16 cellular contexts compared by ENCODE assay signal in the genomic region with DNA sequence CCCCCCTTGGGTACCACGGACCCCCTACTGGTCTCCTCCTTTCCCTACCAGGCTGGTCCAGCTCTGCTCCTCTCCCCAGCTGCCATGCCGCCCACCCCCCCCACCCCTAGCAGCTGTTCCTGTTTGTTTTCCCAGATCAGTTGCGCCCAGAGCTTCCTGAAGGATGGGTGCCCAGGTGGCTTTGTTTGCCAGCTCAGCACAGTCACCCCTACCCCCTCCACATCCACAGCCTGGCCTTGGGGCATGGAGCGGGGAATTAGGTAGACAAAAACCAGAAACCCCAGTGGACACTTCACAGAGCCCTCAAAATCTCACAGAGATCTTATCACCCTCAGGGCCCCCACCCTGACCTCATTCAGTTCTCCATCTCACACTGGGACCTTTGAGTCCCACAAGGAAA. TPM values are rescaled to one million over a fixed set of nuclear protein-coding genes. Genes with fewer than 3 reads are reported as not detected.
DNase-seq lines count a peak whose midpoint lies in the region; ATAC-seq and TF ChIP-seq lines count a peak whose summit lies in the region.
"Had no signal": no experiment of that assay in that cellular context is flagged by ENCODE, and none has a peak within 500 bp of the region (broad histone marks: within the 10 kb centered on the region; RNA-seq: fewer than 3 reads in every experiment).

No MANE protein-coding gene starts in this region.

- CTCF ChIA-PET in Caco-2 (lab: Charles Lee): interaction anchor here (1.1 to 1.2 kb wide), 2 partner anchors 8 to 158 kb away, joined by 3 to 4 read pairs; no protein-coding TSS in a partner anchor

- DNase-seq in Caco-2: no peak
- DNase-seq in NCI-H146 (lab: John Stamatoyannopoulos, UW): peak; percentile 83
- peak; percentile 92 for DNase-seq in NCI-H69 (lab: John Stamatoyannopoulos, UW)
- DNase-seq in left lobe of liver (ENCODE audit: low spot score): no peak
- no peak for DNase-seq in Kasumi-1 (lab: John Stamatoyannopoulos, UW)
- no peak for DNase-seq in activated CD4-positive, CD25-positive, alpha-beta regulatory T cell treated with anti-CD3 and anti-CD28 coated beads, Interleukin-2, amount 50 U/mL, for 72 hours
- no peak for DNase-seq in chondrocyte (ENCODE audit: low spot score)
- no peak for DNase-seq in NK-92 (lab: John Stamatoyannopoulos, UW; ENCODE audit: unreplicated experiment)
- DNase-seq: activated T-cell treated with anti-CD3 and anti-CD28 coated beads for 4 hours, DND-41, PC-9 had no signal

- intact Hi-C loops in Caco-2 (cut with micrococcal nuclease; ENCODE audit: unreplicated experiment): loop anchor here (1.0 kb wide), 1 partner anchor 32 kb away; no protein-coding TSS in a partner anchor

- no peaks in the 10 kb centered on the region for H3K9me3 ChIP-seq in Caco-2
- H3K9me3 ChIP-seq: thoracic aorta had no signal

- no peak overlapping the region for H3K27ac Mint-ChIP-seq in Caco-2 (ENCODE audit: unreplicated experiment)
- no peak overlapping the region for H3K27ac Mint-ChIP-seq in chondrocyte (ENCODE audit: unreplicated experiment)
- H3K27ac Mint-ChIP-seq: activated naive CD8-positive, alpha-beta T cell had no signal

- peaks cover 27% of the 10 kb centered on the region for H3K4me1 ChIP-seq in Caco-2

- POLR2A ChIA-PET in Caco-2 (lab: Charles Lee): no interaction called here

- no peaks in the 10 kb centered on the region for H3K36me3 Mint-ChIP-seq in Caco-2 (ENCODE audit: insufficient read depth, unreplicated experiment)
- no peaks in the 10 kb centered on the region for H3K36me3 Mint-ChIP-seq in chondrocyte (ENCODE audit: low read depth)
- H3K36me3 Mint-ChIP-seq: activated naive CD8-positive, alpha-beta T cell had no signal

- H3K36me3 ChIP-seq in Caco-2 (ENCODE audit: control insufficient read depth, insufficient read depth, low read length): no peaks in the 10 kb centered on the region
- H3K36me3 ChIP-seq: thoracic aorta had no signal

- TF ChIP-seq CTCF in Caco-2 (IDR thresholded peaks at IDR 0.05; ENCODE audit: insufficient read depth in 1 of 2, low read depth in 1 of 2, low read length in 1 of 2, severe bottlenecking in 1 of 2, unreplicated experiment in 1 of 2) (no peak), chondrocyte (IDR thresholded peaks at IDR 0.05) (no peak)

- H3K4me1 Mint-ChIP-seq in Caco-2 (ENCODE audit: low read depth, unreplicated experiment) (peaks cover 9% of the 10 kb centered on the region), chondrocyte (ENCODE audit: low read depth) (peaks cover 11% of the 10 kb centered on the region)

- ATAC-seq in left lobe of liver: peak; percentile 18

- no peaks in the 10 kb centered on the region for H3K9me3 Mint-ChIP-seq in Caco-2 (ENCODE audit: unreplicated experiment)
- no peaks in the 10 kb centered on the region for H3K9me3 Mint-ChIP-seq in chondrocyte (ENCODE audit: low read depth)

- H3K4me3 Mint-ChIP-seq in Caco-2 (ENCODE audit: unreplicated experiment) (peak overlapping the region; percentile 82), chondrocyte (ENCODE audit: unreplicated experiment) (no peak overlapping the region)

- H3K27me3 ChIP-seq in Caco-2 (replicated peaks; ENCODE audit: control insufficient read depth, insufficient read depth, low read length): peaks cover 2% of the 10 kb centered on the region

- H3K4me3 ChIP-seq in Caco-2 (ENCODE audit: low read depth, low read length): no peak overlapping the region

- no TSS peak for BruUV-seq in Caco-2 (replicated peaks; lab: Mats Ljungman, UMichigan)

- H3K27me3 Mint-ChIP-seq in Caco-2 (ENCODE audit: insufficient read depth, unreplicated experiment) (peaks cover 3% of the 10 kb centered on the region), chondrocyte (ENCODE audit: low read depth) (peaks cover 54% of the 10 kb centered on the region)

RNA-seq across cellular contexts. Expression of a gene that starts 3.7 kb away (rescaled TPM):
- 0.59 TPM in 1 of 2 replicates, not detected in the other for total RNA-seq in Caco-2 (2022)
- not detected for total RNA-seq in left lobe of liver
- not detected in 3 replicates for total RNA-seq in chondrocyte
- total RNA-seq: glomerular endothelial cell, mucosa of gallbladder, PC-9, pulmonary artery endothelial cell, thoracic aorta had no signal

RNA-seq across cellular contexts. Expression of a gene that starts 12.0 kb away (rescaled TPM):
- total RNA-seq in Caco-2 (2022) (not detected in 2 replicates), left lobe of liver (not detected), chondrocyte (not detected in 3 replicates)
- total RNA-seq: glomerular endothelial cell, mucosa of gallbladder, PC-9, pulmonary artery endothelial cell, thoracic aorta had no signal

RNA-seq across cellular contexts. Expression of a gene that starts 37.5 kb away (rescaled TPM):
- total RNA-seq in Caco-2 (2022) (0.18 and 0.21 TPM in 2 replicates), left lobe of liver (not detected), chondrocyte (0.22 to 0.36 TPM in 2 of 3 replicates, not detected in the other)
- total RNA-seq: glomerular endothelial cell, pulmonary artery endothelial cell, thoracic aorta had no signal

RNA-seq across cellular contexts. Expression of a gene that starts 44.4 kb away (rescaled TPM):
- 0.34 and 0.77 TPM in 2 replicates for total RNA-seq in Caco-2 (2022)
- 0.05 TPM for total RNA-seq in left lobe of liver
- total RNA-seq in chondrocyte: not detected in 3 replicates
- total RNA-seq: glomerular endothelial cell, PC-9, thoracic aorta had no signal

Comparison
In these comparisons a context has a peak if more than half of its experiments do, and no peak if none do; other contexts are left out.
1. DNase-seq: peak in NCI-H146 (single experiment) and NCI-H69 (single experiment); none in Caco-2 (0 of 2), left lobe of liver (single experiment), Kasumi-1 (0 of 2), activated CD4-positive, CD25-positive, alpha-beta regulatory T cell treated with anti-CD3 and anti-CD28 coated beads, Interleukin-2, amount 50 U/mL, for 72 hours (single experiment), chondrocyte (single experiment) and NK-92 (single experiment).